18 cellular contexts compared by ENCODE assay signal in genomic region chr9:128054090-128054489, GRCh38. TPM values are rescaled to one million over a fixed set of nuclear protein-coding genes. Genes with fewer than 3 reads are reported as not detected.
DNase-seq lines count a peak whose midpoint lies in the region; ATAC-seq and TF ChIP-seq lines count a peak whose summit lies in the region.
"Had no signal": no experiment of that assay in that cellular context is flagged by ENCODE, and none has a peak within 500 bp of the region (broad histone marks: within the 10 kb centered on the region; RNA-seq: fewer than 3 reads in every experiment).

No MANE protein-coding gene starts in this region.

- H3K4me3 ChIP-seq in OCI-LY3 (ENCODE audit: low read length) (no peak overlapping the region), gastroesophageal sphincter (no peak overlapping the region)
- H3K4me3 ChIP-seq: heart left ventricle, testis had no signal

- H3K9me3 Mint-ChIP-seq in Calu3 (ENCODE audit: low read depth, unreplicated experiment), result no peaks in the 10 kb centered on the region
- no peaks in the 10 kb centered on the region for H3K9me3 Mint-ChIP-seq in stimulated activated effector memory CD8-positive, alpha-beta T cell treated with anti-CD3 and anti-CD28 coated beads, Interleukin-12 subunit alpha, Interleukin-12 subunit beta, amount 100 ng/mL, for 72 hours
- H3K9me3 Mint-ChIP-seq: activated naive CD4-positive, alpha-beta T cell treated with anti-CD3 and anti-CD28 coated beads, Interleukin-2, amount 50 U/mL, for 24 hours had no signal

- H3K27me3 ChIP-seq in OCI-LY3 (ENCODE audit: low read depth, low read length), result no peaks in the 10 kb centered on the region
- H3K27me3 ChIP-seq in gastroesophageal sphincter, result no peaks in the 10 kb centered on the region
- H3K27me3 ChIP-seq: heart left ventricle, testis had no signal

- H3K27me3 Mint-ChIP-seq in Calu3 (ENCODE audit: unreplicated experiment), result no peaks in the 10 kb centered on the region
- H3K27me3 Mint-ChIP-seq: activated CD4-positive, alpha-beta T cell treated with anti-CD3 and anti-CD28 coated beads for 36 hours; activated naive CD4-positive, alpha-beta T cell treated with anti-CD3 and anti-CD28 coated beads, Interleukin-2, amount 50 U/mL, for 24 hours had no signal

- peaks cover 32% of the 10 kb centered on the region for H3K4me1 Mint-ChIP-seq in Calu3 (ENCODE audit: low read depth, unreplicated experiment)
- no peaks in the 10 kb centered on the region for H3K4me1 Mint-ChIP-seq in stimulated activated effector memory CD8-positive, alpha-beta T cell treated with anti-CD3 and anti-CD28 coated beads, Interleukin-12 subunit alpha, Interleukin-12 subunit beta, amount 100 ng/mL, for 72 hours
- H3K4me1 Mint-ChIP-seq: activated CD4-positive, alpha-beta T cell treated with anti-CD3 and anti-CD28 coated beads for 36 hours; activated naive CD4-positive, alpha-beta T cell treated with anti-CD3 and anti-CD28 coated beads, Interleukin-2, amount 50 U/mL, for 24 hours had no signal

- no peaks in the 10 kb centered on the region for H4K20me1 ChIP-seq in OCI-LY3 (ENCODE audit: insufficient read depth, low read length)

- peaks cover 29% of the 10 kb centered on the region for H3K36me3 Mint-ChIP-seq in Calu3 (ENCODE audit: insufficient read depth, unreplicated experiment)
- H3K36me3 Mint-ChIP-seq in stimulated activated effector memory CD8-positive, alpha-beta T cell treated with anti-CD3 and anti-CD28 coated beads, Interleukin-12 subunit alpha, Interleukin-12 subunit beta, amount 100 ng/mL, for 72 hours, result no peaks in the 10 kb centered on the region
- H3K36me3 Mint-ChIP-seq: activated naive CD4-positive, alpha-beta T cell treated with anti-CD3 and anti-CD28 coated beads, Interleukin-2, amount 50 U/mL, for 24 hours had no signal

- no peak overlapping the region for H3K9ac ChIP-seq in OCI-LY3 (ENCODE audit: low read length)

- H3K27ac ChIP-seq in OCI-LY3 (ENCODE audit: low read length), result no peak overlapping the region
- peak overlapping the region in 3 of 4 donors; percentile 72 to 85 (median 77) for H3K27ac ChIP-seq in gastroesophageal sphincter

- no peak for TF ChIP-seq POLR2A in gastroesophageal sphincter (IDR thresholded peaks at IDR 0.05)

- H2AFZ ChIP-seq in OCI-LY3 (ENCODE audit: low read depth, low read length), result no peak overlapping the region

- H3K4me3 Mint-ChIP-seq in Calu3 (ENCODE audit: low read depth, unreplicated experiment), result no peak overlapping the region
- no peak overlapping the region for H3K4me3 Mint-ChIP-seq in stimulated activated effector memory CD8-positive, alpha-beta T cell treated with anti-CD3 and anti-CD28 coated beads, Interleukin-12 subunit alpha, Interleukin-12 subunit beta, amount 100 ng/mL, for 72 hours
- H3K4me3 Mint-ChIP-seq: activated CD4-positive, alpha-beta T cell treated with anti-CD3 and anti-CD28 coated beads for 36 hours; activated naive CD4-positive, alpha-beta T cell treated with anti-CD3 and anti-CD28 coated beads, Interleukin-2, amount 50 U/mL, for 24 hours had no signal

- H3K36me3 ChIP-seq in OCI-LY3 (replicated peaks; ENCODE audit: low read depth, low read length) (no peaks in the 10 kb centered on the region), gastroesophageal sphincter (no peaks in the 10 kb centered on the region)
- H3K36me3 ChIP-seq: heart left ventricle had no signal

- no TSS peak for BruUV-seq in Calu3 (replicated peaks; lab: Mats Ljungman, UMichigan)

- peak overlapping the region; percentile 71 for H3K27ac Mint-ChIP-seq in Calu3 (ENCODE audit: unreplicated experiment)
- peak overlapping the region; percentile 1 for H3K27ac Mint-ChIP-seq in stimulated activated effector memory CD8-positive, alpha-beta T cell treated with anti-CD3 and anti-CD28 coated beads, Interleukin-12 subunit alpha, Interleukin-12 subunit beta, amount 100 ng/mL, for 72 hours
- H3K27ac Mint-ChIP-seq: activated CD4-positive, alpha-beta T cell treated with anti-CD3 and anti-CD28 coated beads for 36 hours; activated naive CD4-positive, alpha-beta T cell treated with anti-CD3 and anti-CD28 coated beads, Interleukin-2, amount 50 U/mL, for 24 hours had no signal

- no peaks in the 10 kb centered on the region for H3K9me3 ChIP-seq in OCI-LY3 (ENCODE audit: insufficient read depth, low read length)
- H3K9me3 ChIP-seq in gastroesophageal sphincter, result no peaks in the 10 kb centered on the region
- H3K9me3 ChIP-seq: heart left ventricle, testis had no signal

- CTCF ChIA-PET in Calu3 (lab: Charles Lee), result interaction anchor here (0.7 kb wide), 1 partner anchor 15 kb away, joined by 4 read pairs; no protein-coding TSS in a partner anchor

- H3K79me2 ChIP-seq in OCI-LY3 (ENCODE audit: low read length), result no peaks in the 10 kb centered on the region

- H3K4me1 ChIP-seq in OCI-LY3 (ENCODE audit: low read length) (peaks cover 5% of the 10 kb centered on the region), gastroesophageal sphincter (peaks cover 0 to 32% (median 8%) of the 10 kb centered on the region in 3 donors)

- 75 to 76% methylated on average over 2 to 3 of the region's 3 CpGs for WGBS in gastroesophageal sphincter (ENCODE audit: low coverage in 1 of 2), 2 donors

- TF ChIP-seq EP300 in gastroesophageal sphincter (IDR thresholded peaks at IDR 0.05), result no peak

- TF ChIP-seq CTCF in Calu3 (IDR thresholded peaks at IDR 0.05; ENCODE audit: unreplicated experiment) (no peak), OCI-LY3 (IDR thresholded peaks at IDR 0.05; ENCODE audit: low read depth, low read length) (no peak), gastroesophageal sphincter (IDR thresholded peaks at IDR 0.05) (no peak)

- DNase-seq in Calu3, result no peak
- DNase-seq in stimulated activated effector memory CD8-positive, alpha-beta T cell treated with anti-CD3 and anti-CD28 coated beads, Interleukin-12 subunit alpha, Interleukin-12 subunit beta, amount 100 ng/mL, for 72 hours (ENCODE audit: low spot score in 2 of 2), result no peak
- no peak for DNase-seq in cerebellar nuclear complex (lab: John Stamatoyannopoulos, UW)
- no peak for DNase-seq in inferior parietal cortex (ENCODE audit: extremely low spot score)
- no peak for DNase-seq in OCI-M1 (lab: John Stamatoyannopoulos, UW)
- no peak for DNase-seq in NCI-H345 (lab: John Stamatoyannopoulos, UW)
- DNase-seq: activated CD4-positive, alpha-beta T cell treated with anti-CD3 and anti-CD28 coated beads for 36 hours; DND-41; Karpas-422; NCI-H1105 treated with DMSO at 0.1 percent for 48 hours; NCI-H524; occipital lobe had no signal

- intact Hi-C loops in Calu3 (cut with micrococcal nuclease; ENCODE audit: unreplicated experiment), result no loop called here

- 0 out of 2 replicates have a peak overlapping the region, but pooled peaks have one; percentile 9 for H3K4me2 ChIP-seq in OCI-LY3 (ENCODE audit: low read length)

- ATAC-seq in gastroesophageal sphincter, result no peak
- no peak for ATAC-seq in stimulated activated effector memory CD8-positive, alpha-beta T cell treated with anti-CD3 and anti-CD28 coated beads, Interleukin-12 subunit alpha, Interleukin-12 subunit beta, amount 100 ng/mL, for 72 hours
- ATAC-seq: activated CD4-positive, alpha-beta T cell treated with anti-CD3 and anti-CD28 coated beads for 36 hours; HCT116 had no signal

RNA-seq across cellular contexts. Expression of gene NAIF1, which starts 13.0 kb away (rescaled TPM):
- 6.7 and 9.0 TPM in 2 replicates for total RNA-seq in Calu3 (2022)
- 10 to 100 TPM in 1 of 4 donors, 1 to 10 TPM in 3; 5.3 to 11.4 (median 8.6) TPM for total RNA-seq in gastroesophageal sphincter

RNA-seq across cellular contexts. Expression of gene SLC25A25, which starts 13.9 kb away (rescaled TPM):
- total RNA-seq in Calu3 (2022), result 19.5 and 22.1 TPM in 2 replicates
- total RNA-seq in gastroesophageal sphincter, result 10 to 100 TPM; 16.1 to 64.1 (median 18.3) TPM
